Comparison of ENCODE assay signal across 8 cellular contexts in genomic region chr1:150464422-150464826, GRCh38. TPM values are rescaled to one million over a fixed set of nuclear protein-coding genes. Genes with fewer than 3 reads are reported as not detected.
DNase-seq lines count a peak whose midpoint lies in the region; ATAC-seq and TF ChIP-seq lines count a peak whose summit lies in the region.

No MANE protein-coding gene starts in this region.

- peaks cover 17 to 50% (median 39%) of the 10 kb centered on the region in 3 experiments for H3K36me3 Mint-ChIP-seq in H9 (ENCODE audit: insufficient read depth in 1 of 3, low read depth in 3 of 3)
- peaks cover 12% of the 10 kb centered on the region for H3K36me3 Mint-ChIP-seq in memory B cell

- no peak overlapping the region for H3K23ac ChIP-seq in H9 (ENCODE audit: insufficient read length, low read depth, low read length)

- H3K4me1 Mint-ChIP-seq in H9 (no peaks in the 10 kb centered on the region), memory B cell (peaks cover 4% of the 10 kb centered on the region)

- no peak overlapping the region for H2BK5ac ChIP-seq in H9 (ENCODE audit: insufficient read length, low read length)

- no peak overlapping the region for H3K9ac ChIP-seq in H9 (ENCODE audit: extremely low read depth, insufficient read length, low read length)

- H3K23me2 ChIP-seq in H9 (ENCODE audit: insufficient read length, low read depth, low read length, poor library complexity, severe bottlenecking): no peaks in the 10 kb centered on the region

- no peak overlapping the region for H3T11ph ChIP-seq in H9 (ENCODE audit: low read length)

- H3K9me3 Mint-ChIP-seq in H9: no peaks in the 10 kb centered on the region
- no peaks in the 10 kb centered on the region for H3K9me3 Mint-ChIP-seq in memory B cell

- H3K4me3 Mint-ChIP-seq in H9: no peak overlapping the region
- H3K4me3 Mint-ChIP-seq in memory B cell: no peak overlapping the region

- H3K79me1 ChIP-seq in H9 (ENCODE audit: insufficient read depth, low read depth, low read length, poor library complexity, severe bottlenecking): no peaks in the 10 kb centered on the region

- H3K27ac Mint-ChIP-seq in H9 (no peak overlapping the region), memory B cell (no peak overlapping the region)

- H3K27ac ChIP-seq in H9 (ENCODE audit: insufficient read length, low read depth, low read length): no peak overlapping the region

- no peak overlapping the region for H3K14ac ChIP-seq in H9 (ENCODE audit: insufficient read depth, low read length)

- H2AFZ ChIP-seq in H9 (ENCODE audit: low read length): no peak overlapping the region

- ATAC-seq in memory B cell (ENCODE audit: low read depth): peak; percentile 87

- H4K5ac ChIP-seq in H9 (ENCODE audit: insufficient read length, low read depth, low read length): no peak overlapping the region

- H4K91ac ChIP-seq in H9 (ENCODE audit: insufficient read length, low read depth, low read length): no peak overlapping the region

- H3K27me3 Mint-ChIP-seq in H9 (ENCODE audit: low read depth) (no peaks in the 10 kb centered on the region), memory B cell (no peaks in the 10 kb centered on the region)

- no peaks in the 10 kb centered on the region for H3K9me3 ChIP-seq in H9 (ENCODE audit: control insufficient read depth, low read depth, low read length)

- TF ChIP-seq CTCF in AG09309 (IDR thresholded peaks at IDR 0.05; ENCODE audit: control insufficient read depth, insufficient read depth, low read depth, low read length, missing control alignments) (peak; percentile 76), H9 (conservative IDR thresholded peaks at IDR 0.05) (peak; percentile 78)

- no peak overlapping the region for H3K56ac ChIP-seq in H9 (ENCODE audit: insufficient read length, low read depth, low read length)

- no peak overlapping the region for H2BK20ac ChIP-seq in H9 (ENCODE audit: low read depth, low read length, poor library complexity, severe bottlenecking)

- no peak overlapping the region for H4K8ac ChIP-seq in H9 (replicated peaks; ENCODE audit: insufficient read length, low read depth, low read length)

- no peak overlapping the region for H2AK5ac ChIP-seq in H9 (ENCODE audit: insufficient read length, low read length)

- H3K4me2 ChIP-seq in H9 (ENCODE audit: insufficient read depth, insufficient read length, low read length): no peak overlapping the region

- DNase-seq in AG09309 (ENCODE audit: low read depth): no peak
- peak; percentile 67 for DNase-seq in H9
- peak; percentile 67 for DNase-seq in NCI-H510A treated with DMSO at 0.1 percent for 48 hours (lab: John Stamatoyannopoulos, UW)
- peak; percentile 49 to 73 for DNase-seq in activated CD4-positive, alpha-beta T cell treated with anti-CD3 and anti-CD28 coated beads, Interleukin-2, amount 50 U/mL, for 24 hours (ENCODE audit: low read depth in 1 of 2, low spot score in 1 of 2)
- peak; percentile 45 to 72 for DNase-seq in dermis microvascular lymphatic vessel endothelial cell (ENCODE audit: low read depth in 2 of 2)
- peak; percentile 71 to 72 for DNase-seq in memory B cell (ENCODE audit: low spot score in 2 of 2)
- peak; percentile 35 to 44 for DNase-seq in stimulated activated CD8-positive, alpha-beta memory T cell treated with anti-CD3 and anti-CD28 coated beads, Interleukin-4, amount 100 ng/mL, for 1 hour (ENCODE audit: low read depth in 2 of 2, low spot score in 1 of 2)
- no peak for DNase-seq in mesenteric fat pad (ENCODE audit: low spot score)

- no peaks in the 10 kb centered on the region for H4K20me1 ChIP-seq in H9 (ENCODE audit: control insufficient read depth, insufficient read depth, insufficient read length)

- H2BK15ac ChIP-seq in H9 (ENCODE audit: low read depth, low read length): no peak overlapping the region

- H3K4ac ChIP-seq in H9 (ENCODE audit: low read depth, low read length): no peak overlapping the region

- no peaks in the 10 kb centered on the region for H3K27me3 ChIP-seq in H9 (ENCODE audit: insufficient read depth, low read length)

- no peaks in the 10 kb centered on the region for H3K4me1 ChIP-seq in H9 (ENCODE audit: insufficient read depth, low read length)

- no peak overlapping the region for H2BK120ac ChIP-seq in H9 (ENCODE audit: low read depth, low read length, poor library complexity, severe bottlenecking)

- H3K18ac ChIP-seq in H9 (ENCODE audit: insufficient read length, low read depth, low read length): no peak overlapping the region

- no peaks in the 10 kb centered on the region for H3K79me2 ChIP-seq in H9 (ENCODE audit: insufficient read depth, low read length)

- no CpG with 5 or more reads among the region's 4 CpGs for WGBS in H9 (ENCODE audit: extremely low coverage, insufficient read length, low lambda C conversion rate)

- H3K4me3 ChIP-seq in AG09309 (ENCODE audit: control insufficient read depth, low read depth, low read length): no peak overlapping the region

- H2BK12ac ChIP-seq in H9 (ENCODE audit: insufficient read length, low read depth, low read length): no peak overlapping the region

RNA-seq across cellular contexts. Expression of gene TARS2, which starts 22.8 kb away (rescaled TPM):
- total RNA-seq in H9 (2021): 36.5 and 38.8 TPM in 2 replicates
- total RNA-seq in dermis microvascular lymphatic vessel endothelial cell: 9.5 and 15.4 TPM in 2 replicates
- 14.0 TPM for total RNA-seq in mesenteric fat pad

RNA-seq across cellular contexts. Expression of gene ECM1, which starts 43.5 kb away (rescaled TPM):
- total RNA-seq in H9 (2021): 0.88 and 1.4 TPM in 2 replicates
- total RNA-seq in dermis microvascular lymphatic vessel endothelial cell: under 0.01 TPM in 2 replicates
- total RNA-seq in mesenteric fat pad: 33.1 TPM

RNA-seq across cellular contexts. Expression of gene FALEC, which starts 51.1 kb away (rescaled TPM):
- total RNA-seq in H9 (2021) (not detected in 2 replicates), dermis microvascular lymphatic vessel endothelial cell (not detected in 2 replicates), mesenteric fat pad (not detected)

Comparison
In these comparisons a context has a peak if more than half of its experiments do, and no peak if none do; other contexts are left out.
1. DNase-seq: peak in H9 (single experiment), NCI-H510A treated with DMSO at 0.1 percent for 48 hours (single experiment), activated CD4-positive, alpha-beta T cell treated with anti-CD3 and anti-CD28 coated beads, Interleukin-2, amount 50 U/mL, for 24 hours (2 of 2), dermis microvascular lymphatic vessel endothelial cell (2 of 2), memory B cell (2 of 2) and stimulated activated CD8-positive, alpha-beta memory T cell treated with anti-CD3 and anti-CD28 coated beads, Interleukin-4, amount 100 ng/mL, for 1 hour (2 of 2); none in AG09309 (single experiment) and mesenteric fat pad (single experiment).
2. RNA of gene ECM1, which starts 43.5 kb away (total RNA-seq): 33.1 TPM in mesenteric fat pad (single experiment); 0.88 to 1.4 TPM in H9 and under 0.01 TPM in dermis microvascular lymphatic vessel endothelial cell; every median in the first group is over 10 times any median in the second.